In genomic region chr1:12518956-12519707, GRCh38 we compare ENCODE assay signal across 9 cellular contexts.
DNase-seq lines count a peak whose midpoint lies in the region; ATAC-seq and TF ChIP-seq lines count a peak whose summit lies in the region.
"Had no signal": no experiment of that assay in that cellular context is flagged by ENCODE, and none has a peak within 500 bp of the region (broad histone marks: within the 10 kb centered on the region; RNA-seq: fewer than 3 reads in every experiment).

No MANE protein-coding gene starts in this region.

- no peak overlapping the region for H2BK12ac ChIP-seq in H9 (ENCODE audit: insufficient read length, low read depth, low read length)

- H3K4ac ChIP-seq in H9 (ENCODE audit: low read depth, low read length) = no peak overlapping the region

- no peak overlapping the region for H2BK20ac ChIP-seq in H9 (ENCODE audit: low read depth, low read length, poor library complexity, severe bottlenecking)

- H2AK5ac ChIP-seq in H9 (ENCODE audit: insufficient read length, low read length) = no peak overlapping the region

- H4K8ac ChIP-seq in H9 (replicated peaks; ENCODE audit: insufficient read length, low read depth, low read length) = no peak overlapping the region

- H2AFZ ChIP-seq in H9 (ENCODE audit: low read length) = no peak overlapping the region

- TF ChIP-seq CTCF in H9 (conservative IDR thresholded peaks at IDR 0.05) = no peak

- no peak overlapping the region for H3K4me2 ChIP-seq in H9 (ENCODE audit: insufficient read depth, insufficient read length, low read length)

- no peak overlapping the region for H3K23ac ChIP-seq in H9 (ENCODE audit: insufficient read length, low read depth, low read length)

- no peaks in the 10 kb centered on the region for H3K9me3 ChIP-seq in H9 (ENCODE audit: control insufficient read depth, low read depth, low read length)
- H3K9me3 ChIP-seq: neutrophil had no signal

- DNase-seq in H9 (no peak), left kidney (ENCODE audit: low read depth, low spot score) (peak; percentile 79), D341Med (ENCODE audit: low spot score) (no peak)
- DNase-seq in activated naive CD8-positive, alpha-beta T cell treated with anti-CD3 and anti-CD28 coated beads, Interleukin-2, amount 50 U/mL, for 24 hours = peak; percentile 79
- peak; percentile 29 to 52 (median 39) for DNase-seq in stimulated activated CD4-positive, alpha-beta T cell treated with anti-CD3 and anti-CD28 coated beads, TNF-alpha, amount 100 ng/mL, for 48 hours (ENCODE audit: low read depth in 3 of 3)
- DNase-seq in effector CD8-positive, alpha-beta T cell (lab: John Stamatoyannopoulos, UW) = no peak
- DNase-seq in activated effector memory CD4-positive, alpha-beta T cell treated with anti-CD3 and anti-CD28 coated beads, Interleukin-2, amount 50 U/mL, for 16 hours = no peak

- H3K9ac ChIP-seq in H9 (ENCODE audit: extremely low read depth, insufficient read length, low read length) = no peak overlapping the region

- 0 out of 7 replicates have a peak overlapping the region, but pooled peaks of 1 of the 3 experiments have one; percentile 28 for H3K27ac Mint-ChIP-seq in H9
- peak overlapping the region; percentile 94 for H3K27ac Mint-ChIP-seq in activated naive CD8-positive, alpha-beta T cell treated with anti-CD3 and anti-CD28 coated beads, Interleukin-2, amount 50 U/mL, for 24 hours

- H2BK120ac ChIP-seq in H9 (ENCODE audit: low read depth, low read length, poor library complexity, severe bottlenecking) = no peak overlapping the region

- H3K4me1 Mint-ChIP-seq in H9 = peaks cover 5 to 8% of the 10 kb centered on the region in 2 experiments; a peak in 3 of 4 replicates
- peaks cover 60% of the 10 kb centered on the region for H3K4me1 Mint-ChIP-seq in activated naive CD8-positive, alpha-beta T cell treated with anti-CD3 and anti-CD28 coated beads, Interleukin-2, amount 50 U/mL, for 24 hours

- H3T11ph ChIP-seq in H9 (ENCODE audit: low read length) = no peak overlapping the region

- H3K23me2 ChIP-seq in H9 (ENCODE audit: insufficient read length, low read depth, low read length, poor library complexity, severe bottlenecking) = no peaks in the 10 kb centered on the region

- H3K27ac ChIP-seq in H9 (ENCODE audit: insufficient read length, low read depth, low read length) = no peak overlapping the region
- H3K27ac ChIP-seq: neutrophil had no signal

- H3K27me3 Mint-ChIP-seq in H9 (ENCODE audit: low read depth) = no peaks in the 10 kb centered on the region; the same call in 1 of the 2 replicates
- no peaks in the 10 kb centered on the region for H3K27me3 Mint-ChIP-seq in activated naive CD8-positive, alpha-beta T cell treated with anti-CD3 and anti-CD28 coated beads, Interleukin-2, amount 50 U/mL, for 24 hours

- no peak overlapping the region for H4K5ac ChIP-seq in H9 (ENCODE audit: insufficient read length, low read depth, low read length)

- H3K9me3 Mint-ChIP-seq in H9 = no peaks in the 10 kb centered on the region
- no peaks in the 10 kb centered on the region for H3K9me3 Mint-ChIP-seq in activated naive CD8-positive, alpha-beta T cell treated with anti-CD3 and anti-CD28 coated beads, Interleukin-2, amount 50 U/mL, for 24 hours

- WGBS in H9 (ENCODE audit: extremely low coverage, insufficient read length, low lambda C conversion rate) = no CpG with 5 or more reads among the region's 22 CpGs

- no peaks in the 10 kb centered on the region for H3K79me2 ChIP-seq in H9 (ENCODE audit: insufficient read depth, low read length)

- H3K27me3 ChIP-seq in H9 (ENCODE audit: insufficient read depth, low read length) = no peaks in the 10 kb centered on the region
- H3K27me3 ChIP-seq: neutrophil had no signal

- no peaks in the 10 kb centered on the region; a peak in 1 of 7 replicates for H3K36me3 Mint-ChIP-seq in H9 (ENCODE audit: insufficient read depth in 1 of 3, low read depth in 3 of 3)
- peaks cover 12% of the 10 kb centered on the region for H3K36me3 Mint-ChIP-seq in activated naive CD8-positive, alpha-beta T cell treated with anti-CD3 and anti-CD28 coated beads, Interleukin-2, amount 50 U/mL, for 24 hours (ENCODE audit: low read depth)

- peak overlapping the region; percentile 11 for H3K18ac ChIP-seq in H9 (ENCODE audit: insufficient read length, low read depth, low read length)

- H3K14ac ChIP-seq in H9 (ENCODE audit: insufficient read depth, low read length) = no peak overlapping the region

- H2BK15ac ChIP-seq in H9 (ENCODE audit: low read depth, low read length) = no peak overlapping the region

- H3K56ac ChIP-seq in H9 (ENCODE audit: insufficient read length, low read depth, low read length) = no peak overlapping the region

- no peak overlapping the region for H4K91ac ChIP-seq in H9 (ENCODE audit: insufficient read length, low read depth, low read length)

- no peak overlapping the region for H2BK5ac ChIP-seq in H9 (ENCODE audit: insufficient read length, low read length)

- H4K20me1 ChIP-seq in H9 (ENCODE audit: control insufficient read depth, insufficient read depth, insufficient read length) = no peaks in the 10 kb centered on the region

- no peaks in the 10 kb centered on the region for H3K4me1 ChIP-seq in H9 (ENCODE audit: insufficient read depth, low read length)

- no peak overlapping the region for H3K4me3 Mint-ChIP-seq in H9
- peak overlapping the region; percentile 45 for H3K4me3 Mint-ChIP-seq in activated naive CD8-positive, alpha-beta T cell treated with anti-CD3 and anti-CD28 coated beads, Interleukin-2, amount 50 U/mL, for 24 hours

- no peaks in the 10 kb centered on the region for H3K79me1 ChIP-seq in H9 (ENCODE audit: insufficient read depth, low read depth, low read length, poor library complexity, severe bottlenecking)

- ATAC-seq in activated naive CD8-positive, alpha-beta T cell treated with anti-CD3 and anti-CD28 coated beads, Interleukin-2, amount 50 U/mL, for 24 hours = peak; percentile 98
- no peak for ATAC-seq in HG02852 (IDR thresholded peaks at IDR 0.05; ENCODE audit: unreplicated experiment)

Comparison
In these comparisons a context has a peak if more than half of its experiments do, and no peak if none do; other contexts are left out.
1. DNase-seq: peak in activated naive CD8-positive, alpha-beta T cell treated with anti-CD3 and anti-CD28 coated beads, Interleukin-2, amount 50 U/mL, for 24 hours (single experiment), left kidney (single experiment) and stimulated activated CD4-positive, alpha-beta T cell treated with anti-CD3 and anti-CD28 coated beads, TNF-alpha, amount 100 ng/mL, for 48 hours (3 of 3); none in H9 (single experiment), effector CD8-positive, alpha-beta T cell (single experiment), D341Med (single experiment) and activated effector memory CD4-positive, alpha-beta T cell treated with anti-CD3 and anti-CD28 coated beads, Interleukin-2, amount 50 U/mL, for 16 hours (single experiment).